9 cellular contexts compared by ENCODE assay signal in genomic region chr1:240608707-240609106, GRCh38. TPM values are rescaled to one million over a fixed set of nuclear protein-coding genes. Genes with fewer than 3 reads are reported as not detected.
DNase-seq lines count a peak whose midpoint lies in the region; ATAC-seq and TF ChIP-seq lines count a peak whose summit lies in the region.
"Had no signal": no experiment of that assay in that cellular context is flagged by ENCODE, and none has a peak within 500 bp of the region (broad histone marks: within the 10 kb centered on the region; RNA-seq: fewer than 3 reads in every experiment).

No MANE protein-coding gene starts in this region.

- H3K4me1 ChIP-seq in DND-41 (ENCODE audit: insufficient read depth, low read length) (peaks cover 25% of the 10 kb centered on the region), Karpas-422 (ENCODE audit: low read length) (peaks cover 11% of the 10 kb centered on the region; the same call in 1 of the 2 replicates)
- H3K4me1 ChIP-seq: adrenal gland had no signal

- no peak overlapping the region for H2AFZ ChIP-seq in DND-41 (ENCODE audit: low read depth, low read length)
- no peak overlapping the region for H2AFZ ChIP-seq in Karpas-422 (ENCODE audit: low read length)
- H2AFZ ChIP-seq in neural cell (ENCODE audit: low read depth, low read length), result no peak overlapping the region

- TF ChIP-seq RAD21 in neural cell (conservative IDR thresholded peaks at IDR 0.05), result no peak

- H3K36me3 ChIP-seq in DND-41 (ENCODE audit: insufficient read depth, low read length), result no peaks in the 10 kb centered on the region
- H3K36me3 ChIP-seq in Karpas-422 (ENCODE audit: insufficient read depth, low read length), result no peaks in the 10 kb centered on the region
- no peaks in the 10 kb centered on the region for H3K36me3 ChIP-seq in neural cell (ENCODE audit: insufficient read depth, low read length)
- H3K36me3 ChIP-seq: adrenal gland had no signal

- H3K9ac ChIP-seq in DND-41 (ENCODE audit: low read depth, low read length) (no peak overlapping the region), Karpas-422 (ENCODE audit: low read length) (no peak overlapping the region), neural cell (ENCODE audit: low read length) (no peak overlapping the region)

- peak; percentile 44 for TF ChIP-seq CTCF in DND-41 (IDR thresholded peaks at IDR 0.05; ENCODE audit: borderline replicate concordance, extremely low read depth, low read length, poor library complexity, severe bottlenecking)
- peak; percentile 46 for TF ChIP-seq CTCF in neural cell (IDR thresholded peaks at IDR 0.05; ENCODE audit: poor library complexity, severe bottlenecking)

- TF ChIP-seq EP300 in neural cell (conservative IDR thresholded peaks at IDR 0.05; ENCODE audit: poor library complexity, severe bottlenecking), result no peak

- no peaks in the 10 kb centered on the region for H3F3A ChIP-seq in neural cell (ENCODE audit: insufficient read depth, low read length, poor library complexity, severe bottlenecking)

- DNase-seq in DND-41, result no peak
- peak; percentile 61 for DNase-seq in Karpas-422
- DNase-seq in cerebellar cortex (ENCODE audit: low spot score), result peak; percentile 10
- DNase-seq in left cardiac atrium, result no peak
- DNase-seq in mesenteric fat pad (ENCODE audit: low spot score), result no peak
- DNase-seq: adrenal gland, hippocampal formation had no signal

- no peak overlapping the region for H3K4me2 ChIP-seq in DND-41 (ENCODE audit: insufficient read depth, low read length)
- H3K4me2 ChIP-seq in Karpas-422 (ENCODE audit: low read depth, low read length, poor library complexity, severe bottlenecking), result no peak overlapping the region
- no peak overlapping the region for H3K4me2 ChIP-seq in neural cell (ENCODE audit: low read length)

- H3K9me2 ChIP-seq in Karpas-422 (replicated peaks; ENCODE audit: insufficient read depth, low read length), result no peaks in the 10 kb centered on the region
- H3K9me2 ChIP-seq in neural cell (ENCODE audit: insufficient read depth, low read length), result no peaks in the 10 kb centered on the region

- no peaks in the 10 kb centered on the region for H3K9me3 ChIP-seq in DND-41 (ENCODE audit: insufficient read depth, low read length, severe bottlenecking)
- no peaks in the 10 kb centered on the region for H3K9me3 ChIP-seq in Karpas-422 (ENCODE audit: low read length)
- no peaks in the 10 kb centered on the region for H3K9me3 ChIP-seq in neural cell (ENCODE audit: low read length)
- H3K9me3 ChIP-seq: adrenal gland had no signal

- H3K27me3 ChIP-seq in DND-41 (ENCODE audit: insufficient read depth, low read length, poor library complexity) (no peaks in the 10 kb centered on the region), Karpas-422 (ENCODE audit: low read length) (no peaks in the 10 kb centered on the region), neural cell (ENCODE audit: insufficient read depth, low read depth, low read length) (peaks cover 14% of the 10 kb centered on the region)

- H3K27ac ChIP-seq in DND-41 (ENCODE audit: low read length) (no peak overlapping the region), Karpas-422 (ENCODE audit: low read length) (no peak overlapping the region), neural cell (ENCODE audit: low read length) (no peak overlapping the region)
- H3K27ac ChIP-seq: adrenal gland had no signal

- ATAC-seq in DND-41 (ENCODE audit: insufficient read depth, low read depth), result no peak
- no peak for ATAC-seq in HG03159 (IDR thresholded peaks at IDR 0.05; ENCODE audit: unreplicated experiment)
- ATAC-seq in left cardiac atrium, result no peak

- H4K20me1 ChIP-seq in DND-41 (ENCODE audit: insufficient read depth, low read length), result no peaks in the 10 kb centered on the region
- no peaks in the 10 kb centered on the region for H4K20me1 ChIP-seq in Karpas-422 (ENCODE audit: insufficient read depth, low read depth, low read length)
- no peaks in the 10 kb centered on the region for H4K20me1 ChIP-seq in neural cell (ENCODE audit: insufficient read depth)

- H3K4me3 ChIP-seq in DND-41 (ENCODE audit: low read depth in 1 of 2, low read length in 2 of 2) (no peak overlapping the region), Karpas-422 (ENCODE audit: low read length) (no peak overlapping the region), neural cell (ENCODE audit: low read length) (no peak overlapping the region)
- H3K4me3 ChIP-seq: adrenal gland had no signal

- intact Hi-C loops in left cardiac atrium (cut with DNase I), result no loop called here

- no peaks in the 10 kb centered on the region for H3K79me2 ChIP-seq in DND-41 (ENCODE audit: insufficient read depth, low read length)
- H3K79me2 ChIP-seq in Karpas-422 (ENCODE audit: low read length), result no peaks in the 10 kb centered on the region
- H3K79me2 ChIP-seq in neural cell (replicated peaks; ENCODE audit: insufficient read depth, low read length), result no peaks in the 10 kb centered on the region

TF ChIP-seq in neural cell, 6 proteins besides CTCF, POLR2A, EP300 and RAD21:
- TF ChIP-seq POLR2AphosphoS5 (IDR thresholded peaks at IDR 0.05) (no peak), EZH2 (IDR thresholded peaks at IDR 0.05; ENCODE audit: borderline replicate concordance, insufficient read depth, low read length, poor library complexity, severe bottlenecking) (no peak), REST (IDR thresholded peaks at IDR 0.05; ENCODE audit: borderline replicate concordance) (no peak), SMC3 (conservative IDR thresholded peaks at IDR 0.05; ENCODE audit: poor library complexity) (peak; percentile 30)

RNA-seq across cellular contexts. Expression of gene GREM2, which starts 3.2 kb away (rescaled TPM):
- total RNA-seq in Karpas-422 (2014; rRNA removed; shearing (Covaris generic); ENCODE audit: low replicate concordance), result not detected in 2 replicates
- polyA plus RNA-seq in neural cell, result 0.62 and 0.85 TPM in 2 replicates
- polyA minus RNA-seq in neural cell, result 0.93 and 1.2 TPM in 2 replicates
- total RNA-seq in left cardiac atrium (not detected), mesenteric fat pad (0.16 TPM)

Comparison
In these comparisons a context has a peak if more than half of its experiments do, and no peak if none do; other contexts are left out.
1. DNase-seq: peak in Karpas-422 (single experiment) and cerebellar cortex (single experiment); none in DND-41 (single experiment), left cardiac atrium (single experiment) and mesenteric fat pad (single experiment).